ENCODE assay signal across 11 cellular contexts in genomic region chr5:72441861-72442540, GRCh38.
DNase-seq lines count a peak whose midpoint lies in the region; ATAC-seq, FAIRE-seq and TF ChIP-seq lines count a peak whose summit lies in the region.
"Had no signal": no experiment of that assay in that cellular context is flagged by ENCODE, and none has a peak within 500 bp of the region (broad histone marks: within the 10 kb centered on the region; RNA-seq: fewer than 3 reads in every experiment).

No MANE protein-coding gene starts in this region.

- H3K27me3 ChIP-seq in K562 (ENCODE audit: control insufficient read depth in 2 of 2, insufficient read depth in 2 of 2, low read length in 2 of 2) = peaks cover 0 to 6% of the 10 kb centered on the region in 2 experiments; a peak in 1 of 5 replicates
- H3K27me3 ChIP-seq in kidney epithelial cell (ENCODE audit: control insufficient read depth, insufficient read depth, low read length) = no peaks in the 10 kb centered on the region
- H3K27me3 ChIP-seq in vagina = no peaks in the 10 kb centered on the region
- H3K27me3 ChIP-seq: upper lobe of left lung had no signal

- POLR2A ChIA-PET in K562 (lab: Yijun Ruan, JAX) = interaction anchor here (0.6 kb wide), 1 partner anchor 312 kb away, joined by 3 read pairs; no protein-coding TSS in a partner anchor

- H2AFZ ChIP-seq in K562 (ENCODE audit: low read depth, low read length) = no peak overlapping the region

- no peak for TF ChIP-seq RAD21 in K562 (CRISPR knock-in tag; conservative IDR thresholded peaks at IDR 0.05 in 1 of 2, IDR thresholded peaks at IDR 0.05 in 1 of 2)

- no peaks in the 10 kb centered on the region for H3K4me1 Mint-ChIP-seq in activated naive CD8-positive, alpha-beta T cell treated with anti-CD3 and anti-CD28 coated beads, Interleukin-2, amount 50 U/mL, for 24 hours
- H3K4me1 Mint-ChIP-seq in activated naive CD8-positive, alpha-beta T cell treated with anti-CD3 and anti-CD28 coated beads for 36 hours = no peaks in the 10 kb centered on the region

- H3K9me3 Mint-ChIP-seq in activated naive CD8-positive, alpha-beta T cell treated with anti-CD3 and anti-CD28 coated beads, Interleukin-2, amount 50 U/mL, for 24 hours = no peaks in the 10 kb centered on the region
- H3K9me3 Mint-ChIP-seq in activated naive CD8-positive, alpha-beta T cell treated with anti-CD3 and anti-CD28 coated beads for 36 hours = no peaks in the 10 kb centered on the region
- H3K9me3 Mint-ChIP-seq: T-helper 2 cell treated with Interferon-gamma antibody and Interleukin-4, amounts not matched to agents 5 μg/mL and 100 μg/mL, for 36 hours had no signal

- no peak for DNase-seq in activated naive CD8-positive, alpha-beta T cell treated with anti-CD3 and anti-CD28 coated beads, Interleukin-2, amount 50 U/mL, for 24 hours
- no peak for DNase-seq in activated naive CD8-positive, alpha-beta T cell treated with anti-CD3 and anti-CD28 coated beads for 36 hours
- DNase-seq in K562 (ENCODE audit: extremely low read depth in 1 of 4, low spot score in 3 of 4) (no peak), kidney epithelial cell (ENCODE audit: low read depth) (peak; percentile 76), vagina (ENCODE audit: extremely low spot score in 2 of 2) (no peak), globus pallidus (ENCODE audit: low spot score) (no peak), head of caudate nucleus (no peak)
- DNase-seq: mucosa of descending colon had no signal

- peaks cover 2% of the 10 kb centered on the region for H3K27me3 Mint-ChIP-seq in activated naive CD8-positive, alpha-beta T cell treated with anti-CD3 and anti-CD28 coated beads, Interleukin-2, amount 50 U/mL, for 24 hours
- H3K27me3 Mint-ChIP-seq in activated naive CD8-positive, alpha-beta T cell treated with anti-CD3 and anti-CD28 coated beads for 36 hours = peaks cover 9% of the 10 kb centered on the region

- H3K4me3 ChIP-seq in K562 (no peak overlapping the region), kidney epithelial cell (ENCODE audit: low read depth, low read length) (no peak overlapping the region), vagina (no peak overlapping the region)
- H3K4me3 ChIP-seq: mucosa of descending colon, upper lobe of left lung had no signal

- peak; percentile 33 for ATAC-seq in activated naive CD8-positive, alpha-beta T cell treated with anti-CD3 and anti-CD28 coated beads, Interleukin-2, amount 50 U/mL, for 24 hours
- ATAC-seq in K562 = no peak
- ATAC-seq in HG03159 (IDR thresholded peaks at IDR 0.05; ENCODE audit: unreplicated experiment) = no peak
- ATAC-seq: mucosa of descending colon had no signal

- no peak for FAIRE-seq in K562 (lab: Jason Lieb, UNC)

- H3K9ac ChIP-seq in K562 (ENCODE audit: insufficient read depth in 1 of 2, low read depth in 2 of 2, low read length in 2 of 2) = no peak overlapping the region

- no peak for TF ChIP-seq CTCF in K562 (IDR thresholded peaks at IDR 0.05 in 2 of 3, conservative IDR thresholded peaks at IDR 0.05 in 1 of 3; ENCODE audit: insufficient read depth in 2 of 3, low read depth in 1 of 3, low read length in 3 of 3)
- no peak for TF ChIP-seq CTCF in kidney epithelial cell (IDR thresholded peaks at IDR 0.05; ENCODE audit: insufficient read depth, low read length, poor library complexity, severe bottlenecking)
- no peak for TF ChIP-seq CTCF in vagina (IDR thresholded peaks at IDR 0.05)

- TF ChIP-seq EP300 in K562 (IDR thresholded peaks at IDR 0.05; ENCODE audit: low read length) = no peak

- H4K20me1 ChIP-seq in K562 (replicated peaks; ENCODE audit: control insufficient read depth, insufficient read depth, low read length) = no peaks in the 10 kb centered on the region

- BruUV-seq in K562 (replicated peaks; lab: Mats Ljungman, UMichigan) = no TSS peak

- no peaks in the 10 kb centered on the region for H3K9me1 ChIP-seq in K562 (ENCODE audit: control insufficient read depth, insufficient read depth, low read length)

- intact Hi-C loops in K562 (cut with micrococcal nuclease) (no loop called here), vagina (cut with DNase I) (no loop called here), head of caudate nucleus (cut with DNase I) (no loop called here)

- H3K36me3 ChIP-seq in K562 (ENCODE audit: control insufficient read depth, insufficient read depth, low read length) (no peaks in the 10 kb centered on the region), kidney epithelial cell (ENCODE audit: control insufficient read depth, insufficient read depth, low read length) (no peaks in the 10 kb centered on the region), vagina (no peaks in the 10 kb centered on the region)

- TF ChIP-seq POLR2A in K562 (conservative IDR thresholded peaks at IDR 0.05) (no peak), vagina (IDR thresholded peaks at IDR 0.05) (no peak)

- WGBS in K562 (ENCODE audit: insufficient coverage, low coverage, missing lambda C conversion rate) = 68% methylated on average over 3 of the region's 3 CpGs

- in situ Hi-C loops in K562 (cut with MboI) = no loop called here

- H3K36me3 Mint-ChIP-seq in activated naive CD8-positive, alpha-beta T cell treated with anti-CD3 and anti-CD28 coated beads, Interleukin-2, amount 50 U/mL, for 24 hours (ENCODE audit: low read depth) = no peaks in the 10 kb centered on the region
- H3K36me3 Mint-ChIP-seq in activated naive CD8-positive, alpha-beta T cell treated with anti-CD3 and anti-CD28 coated beads for 36 hours = no peaks in the 10 kb centered on the region

- H3K4me3 Mint-ChIP-seq in activated naive CD8-positive, alpha-beta T cell treated with anti-CD3 and anti-CD28 coated beads, Interleukin-2, amount 50 U/mL, for 24 hours = no peak overlapping the region
- no peak overlapping the region for H3K4me3 Mint-ChIP-seq in activated naive CD8-positive, alpha-beta T cell treated with anti-CD3 and anti-CD28 coated beads for 36 hours
- H3K4me3 Mint-ChIP-seq: T-helper 2 cell treated with Interferon-gamma antibody and Interleukin-4, amounts not matched to agents 5 μg/mL and 100 μg/mL, for 36 hours had no signal

- H3K9me3 ChIP-seq in K562 (replicated peaks; ENCODE audit: control insufficient read depth, insufficient read depth, low read depth, low read length) = no peaks in the 10 kb centered on the region
- H3K9me3 ChIP-seq in vagina = no peaks in the 10 kb centered on the region
- H3K9me3 ChIP-seq: mucosa of descending colon, upper lobe of left lung had no signal

- peaks cover 0 to 3% of the 10 kb centered on the region in 2 experiments; a peak in 4 of 5 replicates for H3K4me1 ChIP-seq in K562 (replicated peaks in 1 of 2; ENCODE audit: control insufficient read depth in 2 of 2, insufficient read depth in 2 of 2, low read length in 2 of 2)
- H3K4me1 ChIP-seq in vagina = peaks cover 9% of the 10 kb centered on the region
- H3K4me1 ChIP-seq: upper lobe of left lung had no signal

- H3K27ac Mint-ChIP-seq in activated naive CD8-positive, alpha-beta T cell treated with anti-CD3 and anti-CD28 coated beads, Interleukin-2, amount 50 U/mL, for 24 hours = no peak overlapping the region
- no peak overlapping the region for H3K27ac Mint-ChIP-seq in activated naive CD8-positive, alpha-beta T cell treated with anti-CD3 and anti-CD28 coated beads for 36 hours
- H3K27ac Mint-ChIP-seq: T-helper 2 cell treated with Interferon-gamma antibody and Interleukin-4, amounts not matched to agents 5 μg/mL and 100 μg/mL, for 36 hours had no signal

- no peak overlapping the region for H3K27ac ChIP-seq in K562 (ENCODE audit: extremely low read depth, low read depth, low read length)
- H3K27ac ChIP-seq in vagina = peak overlapping the region; percentile 31
- H3K27ac ChIP-seq: upper lobe of left lung had no signal

- no peaks in the 10 kb centered on the region for H3K79me2 ChIP-seq in K562 (ENCODE audit: control insufficient read depth, insufficient read depth, low read length)

- CTCF ChIA-PET in K562 (lab: Yijun Ruan, JAX; ENCODE audit: low intra/inter-chr PET ratio) = no interaction called here

- H3K4me2 ChIP-seq in K562 (ENCODE audit: insufficient read depth, low read length) = no peak overlapping the region

TF ChIP-seq in K562, 482 proteins besides CTCF, POLR2A, EP300 and RAD21:
- TF ChIP-seq FOSL1 (tag; conservative IDR thresholded peaks at IDR 0.05) (peak; percentile 27; the same call in 1 of the 2 replicates), HOXB6 (CRISPR knock-in tag; IDR thresholded peaks at IDR 0.05; ENCODE audit: borderline replicate concordance) (no peak), CHD1 (IDR thresholded peaks at IDR 0.05; ENCODE audit: low read length) (no peak), CSDE1 (IDR thresholded peaks at IDR 0.05) (no peak)
